Comparison of ENCODE assay signal across 21 cellular contexts in the genomic region with DNA sequence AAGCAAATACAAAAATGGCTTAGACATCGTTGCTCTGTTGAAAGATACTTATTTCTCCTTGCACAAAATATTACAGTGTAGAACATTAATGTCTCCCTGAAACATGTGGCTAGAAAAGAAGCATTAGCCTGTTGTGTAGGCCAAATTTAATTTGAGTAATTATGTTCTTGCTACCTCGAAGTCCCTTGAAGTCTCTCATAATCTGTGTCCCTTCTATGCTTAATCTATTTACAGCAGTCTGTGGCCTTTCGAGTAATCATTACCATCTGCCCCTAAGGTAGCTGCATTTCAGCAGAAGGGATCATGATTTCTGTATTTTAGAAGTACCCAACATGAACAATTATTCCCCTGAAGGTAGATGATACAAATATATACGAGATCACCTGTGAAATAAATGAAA.
DNase-seq lines count a peak whose midpoint lies in the region; FAIRE-seq and TF ChIP-seq lines count a peak whose summit lies in the region.
"Had no signal": no experiment of that assay in that cellular context is flagged by ENCODE, and none has a peak within 500 bp of the region (broad histone marks: within the 10 kb centered on the region; RNA-seq: fewer than 3 reads in every experiment).

No MANE protein-coding gene starts in this region.

- TF ChIP-seq CTCF in SK-N-SH (IDR thresholded peaks at IDR 0.05) (no peak), MCF 10A (IDR thresholded peaks at IDR 0.05; ENCODE audit: unreplicated experiment) (no peak)

- no peak for FAIRE-seq in frontal cortex (lab: Jason Lieb, UNC)
- no peak for FAIRE-seq in urothelium cell line (lab: Jason Lieb, UNC)
- FAIRE-seq: A549, GM12891, HepG2 had no signal

- no peak overlapping the region for H2AFZ ChIP-seq in SK-N-SH (ENCODE audit: low read depth)
- H2AFZ ChIP-seq: GM23248 had no signal

- H3K4me3 Mint-ChIP-seq in MCF 10A (ENCODE audit: unreplicated experiment), result no peak overlapping the region
- H3K4me3 Mint-ChIP-seq: CD14-positive monocyte; CD4-positive, alpha-beta memory T cell had no signal

- no peaks in the 10 kb centered on the region for H3K36me3 Mint-ChIP-seq in MCF 10A (ENCODE audit: insufficient read depth, unreplicated experiment)
- H3K36me3 Mint-ChIP-seq: CD14-positive monocyte; CD4-positive, alpha-beta memory T cell had no signal

- no peak overlapping the region for H3K4me3 ChIP-seq in SK-N-SH (ENCODE audit: low read depth in 2 of 2, low read length in 1 of 2)
- H3K4me3 ChIP-seq: A549, BLaER1, GM23248, HAP-1 had no signal

- 0 out of 2 replicates have a peak, but pooled peaks have one; percentile 28 for TF ChIP-seq RAD21 in SK-N-SH (IDR thresholded peaks at IDR 0.05; ENCODE audit: low read length)

- CTCF ChIA-PET in SK-N-SH (lab: Yijun Ruan, JAX) (no interaction called here), MCF 10A (lab: Yijun Ruan, JAX) (no interaction called here)

- H3K9me3 Mint-ChIP-seq in MCF 10A (ENCODE audit: unreplicated experiment), result no peaks in the 10 kb centered on the region

- H3F3A ChIP-seq in SK-N-SH (replicated peaks; ENCODE audit: insufficient read depth), result no peaks in the 10 kb centered on the region

- no peaks in the 10 kb centered on the region for H3K27me3 Mint-ChIP-seq in MCF 10A (ENCODE audit: insufficient read depth, unreplicated experiment)
- H3K27me3 Mint-ChIP-seq: CD4-positive, alpha-beta memory T cell had no signal

- H3K9me3 ChIP-seq in SK-N-SH, result no peaks in the 10 kb centered on the region
- H3K9me3 ChIP-seq: A549, BLaER1, HAP-1 had no signal

- H3K36me3 ChIP-seq in SK-N-SH (replicated peaks in 1 of 2; ENCODE audit: control insufficient read depth in 1 of 2, insufficient read depth in 2 of 2, low read length in 1 of 2), result no peaks in the 10 kb centered on the region
- H3K36me3 ChIP-seq: BLaER1, HAP-1 had no signal

- no peaks in the 10 kb centered on the region for H3K79me2 ChIP-seq in SK-N-SH (ENCODE audit: insufficient read depth)

- intact Hi-C loops in MCF 10A (cut with micrococcal nuclease), result no loop called here

- POLR2A ChIA-PET in SK-N-SH (lab: Yijun Ruan, JAX), result no interaction called here
- POLR2A ChIA-PET in MCF 10A (lab: Yijun Ruan, JAX), result no interaction called here

- H4K20me1 ChIP-seq in SK-N-SH (ENCODE audit: insufficient read depth), result no peaks in the 10 kb centered on the region
- H4K20me1 ChIP-seq: BLaER1 had no signal

- H3K27ac Mint-ChIP-seq in MCF 10A (ENCODE audit: low read depth, unreplicated experiment), result no peak overlapping the region
- H3K27ac Mint-ChIP-seq: CD14-positive monocyte; CD4-positive, alpha-beta memory T cell had no signal

- no peaks in the 10 kb centered on the region for H3K27me3 ChIP-seq in SK-N-SH (ENCODE audit: insufficient read depth)
- H3K27me3 ChIP-seq: BLaER1 had no signal

- no peak overlapping the region for H3K4me2 ChIP-seq in SK-N-SH
- H3K4me2 ChIP-seq: A549, BLaER1 had no signal

- H3K4me1 Mint-ChIP-seq in MCF 10A (ENCODE audit: insufficient read depth, unreplicated experiment), result no peaks in the 10 kb centered on the region
- H3K4me1 Mint-ChIP-seq: CD14-positive monocyte; CD4-positive, alpha-beta memory T cell had no signal

- H3K27ac ChIP-seq in SK-N-SH (ENCODE audit: low read depth in 2 of 2, low read length in 1 of 2), result peak overlapping the region in 1 of 2 experiments; percentile 58; a peak in 1 of 4 replicates
- H3K27ac ChIP-seq: 22Rv1, A549, BLaER1, GM23248 had no signal

- peak in 1 of 2 experiments; percentile 81; a peak in 1 of 4 replicates for TF ChIP-seq EP300 in SK-N-SH (IDR thresholded peaks at IDR 0.05; ENCODE audit: borderline replicate concordance in 1 of 2, low read depth in 1 of 2, low read length in 1 of 2)

- DNase-seq in NCI-H2171 treated with DMSO at 0.1 percent for 48 hours (lab: John Stamatoyannopoulos, UW), result peak; percentile 16
- no peak for DNase-seq in NCI-H2171 (lab: John Stamatoyannopoulos, UW)
- peak; percentile 91 for DNase-seq in NCI-H82 treated with DMSO at 0.1 percent for 48 hours (lab: John Stamatoyannopoulos, UW; ENCODE audit: unreplicated experiment)
- peak; percentile 36 for DNase-seq in SK-N-SH
- no peak for DNase-seq in frontal cortex (ENCODE audit: low spot score in 2 of 2)
- DNase-seq in NCI-H2029 treated with DMSO at 0.1 percent for 48 hours (lab: John Stamatoyannopoulos, UW), result no peak
- DNase-seq in MCF 10A (ENCODE audit: unreplicated experiment), result no peak
- no peak for DNase-seq in urothelium cell line (ENCODE audit: low spot score)
- DNase-seq: CD4-positive, alpha-beta memory T cell; DMS 273 treated with DMSO at 0.1 percent for 48 hours; DMS53; DND-41; EL; GM23248 had no signal

- WGBS in SK-N-SH (ENCODE audit: low lambda C conversion rate), result 12% methylated on average over 4 of the region's 4 CpGs

- H3K9ac ChIP-seq in SK-N-SH, result no peak overlapping the region
- H3K9ac ChIP-seq: BLaER1, GM23248 had no signal

- no peaks in the 10 kb centered on the region; a peak in 1 of 4 replicates for H3K4me1 ChIP-seq in SK-N-SH (ENCODE audit: control insufficient read depth in 1 of 2, insufficient read depth in 2 of 2, low read depth in 1 of 2, low read length in 1 of 2)
- H3K4me1 ChIP-seq: A549, HAP-1 had no signal

- BruUV-seq in MCF 10A (replicated peaks; lab: Mats Ljungman, UMichigan), result no TSS peak

- H3K9me2 ChIP-seq in SK-N-SH, result no peaks in the 10 kb centered on the region

TF ChIP-seq in SK-N-SH, 30 proteins besides CTCF, POLR2A, EP300 and RAD21:
- TF ChIP-seq TCF12 (IDR thresholded peaks at IDR 0.05), result no peak
- TF ChIP-seq, protein P1, sequence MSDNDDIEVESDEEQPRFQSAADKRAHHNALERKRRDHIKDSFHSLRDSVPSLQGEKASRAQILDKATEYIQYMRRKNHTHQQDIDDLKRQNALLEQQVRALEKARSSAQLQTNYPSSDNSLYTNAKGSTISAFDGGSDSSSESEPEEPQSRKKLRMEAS (IDR thresholded peaks at IDR 0.05; ENCODE audit: low read depth), result no peak
- TF ChIP-seq RFX5 (IDR thresholded peaks at IDR 0.05; ENCODE audit: low read length), result no peak
- TF ChIP-seq, protein P2, sequence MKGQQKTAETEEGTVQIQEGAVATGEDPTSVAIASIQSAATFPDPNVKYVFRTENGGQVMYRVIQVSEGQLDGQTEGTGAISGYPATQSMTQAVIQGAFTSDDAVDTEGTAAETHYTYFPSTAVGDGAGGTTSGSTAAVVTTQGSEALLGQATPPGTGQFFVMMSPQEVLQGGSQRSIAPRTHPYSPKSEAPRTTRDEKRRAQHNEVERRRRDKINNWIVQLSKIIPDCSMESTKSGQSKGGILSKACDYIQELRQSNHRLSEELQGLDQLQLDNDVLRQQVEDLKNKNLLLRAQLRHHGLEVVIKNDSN (IDR thresholded peaks at IDR 0.05; ENCODE audit: borderline replicate concordance, low read depth), result no peak
- TF ChIP-seq SIN3A (IDR thresholded peaks at IDR 0.05; ENCODE audit: borderline replicate concordance, low read depth, low read length), result no peak
- no peak for TF ChIP-seq GABPA (IDR thresholded peaks at IDR 0.05; ENCODE audit: low read depth)
- TF ChIP-seq TEAD4 (IDR thresholded peaks at IDR 0.05; ENCODE audit: borderline replicate concordance, insufficient read depth), result no peak
- peak; percentile 89 for TF ChIP-seq GATA2 (CRISPR knock-in tag; IDR thresholded peaks at IDR 0.05)
- peak; percentile 48; the same call in 1 of the 2 replicates for TF ChIP-seq MXI1 (IDR thresholded peaks at IDR 0.05; ENCODE audit: low read depth, low read length)
- TF ChIP-seq CHD2 (IDR thresholded peaks at IDR 0.05; ENCODE audit: low read length, partially characterized antibody), result peak; percentile 63
- TF ChIP-seq EZH2phosphoT487 (IDR thresholded peaks at IDR 0.05; ENCODE audit: borderline replicate concordance, low read depth), result no peak
- no peak for TF ChIP-seq RXRA (IDR thresholded peaks at IDR 0.05; ENCODE audit: borderline replicate concordance, low read depth)
- TF ChIP-seq RCOR1 (IDR thresholded peaks at IDR 0.05; ENCODE audit: low read length), result peak; percentile 85
- TF ChIP-seq, protein P3, sequence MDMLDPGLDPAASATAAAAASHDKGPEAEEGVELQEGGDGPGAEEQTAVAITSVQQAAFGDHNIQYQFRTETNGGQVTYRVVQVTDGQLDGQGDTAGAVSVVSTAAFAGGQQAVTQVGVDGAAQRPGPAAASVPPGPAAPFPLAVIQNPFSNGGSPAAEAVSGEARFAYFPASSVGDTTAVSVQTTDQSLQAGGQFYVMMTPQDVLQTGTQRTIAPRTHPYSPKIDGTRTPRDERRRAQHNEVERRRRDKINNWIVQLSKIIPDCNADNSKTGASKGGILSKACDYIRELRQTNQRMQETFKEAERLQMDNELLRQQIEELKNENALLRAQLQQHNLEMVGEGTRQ (IDR thresholded peaks at IDR 0.05; ENCODE audit: borderline replicate concordance, low read depth, low read length), result no peak
- no peak for TF ChIP-seq NRF1 (IDR thresholded peaks at IDR 0.05; ENCODE audit: low read depth, low read length)
- TF ChIP-seq FOXJ3 (CRISPR knock-in tag; IDR thresholded peaks at IDR 0.05), result peak; percentile 85
- no peak for TF ChIP-seq ELF1 (IDR thresholded peaks at IDR 0.05)
- no peak for TF ChIP-seq REST (IDR thresholded peaks at IDR 0.05; ENCODE audit: low read depth, low read length)

Comparison
In these comparisons a context has a peak if more than half of its experiments do, and no peak if none do; other contexts are left out.
1. DNase-seq: peak in NCI-H2171 treated with DMSO at 0.1 percent for 48 hours (single experiment), NCI-H82 treated with DMSO at 0.1 percent for 48 hours (single experiment) and SK-N-SH (single experiment); none in NCI-H2171 (single experiment), frontal cortex (0 of 2), NCI-H2029 treated with DMSO at 0.1 percent for 48 hours (single experiment), MCF 10A (single experiment) and urothelium cell line (single experiment).